ENCODE assay signal across 8 cellular contexts in genomic region chr6:4135665-4136353, GRCh38. TPM values are rescaled to one million over a fixed set of nuclear protein-coding genes. Genes with fewer than 3 reads are reported as not detected.
DNase-seq lines count a peak whose midpoint lies in the region; ATAC-seq and TF ChIP-seq lines count a peak whose summit lies in the region.

No MANE protein-coding gene starts in this region.

- peak in 1 of 2 donors; percentile 22 for TF ChIP-seq POLR2A in sigmoid colon (IDR thresholded peaks at IDR 0.05)

- H3K9me3 Mint-ChIP-seq in brain = peaks cover 0 to 13% (median 4%) of the 10 kb centered on the region in 5 experiments

- H3K36me3 Mint-ChIP-seq in brain = peaks cover 27% of the 10 kb centered on the region

- TF ChIP-seq CTCF in 22Rv1 (IDR thresholded peaks at IDR 0.05) (no peak), brain (conservative IDR thresholded peaks at IDR 0.05) (no peak), sigmoid colon (IDR thresholded peaks at IDR 0.05) (peak in 1 of 4 experiments; percentile 9)

- peak; percentile 8 for DNase-seq in NCI-H2107 treated with DMSO at 0.1 percent for 48 hours (lab: John Stamatoyannopoulos, UW; ENCODE audit: unreplicated experiment)
- peak; percentile 99 for DNase-seq in UCSD-AML1 (lab: John Stamatoyannopoulos, UW; ENCODE audit: unreplicated experiment)
- DNase-seq in iPS DF 6.9 (ENCODE audit: low read depth, low spot score) = peak; percentile 54
- peak; percentile 100 for DNase-seq in sigmoid colon

- H3K4me1 ChIP-seq in iPS DF 6.9 (ENCODE audit: control insufficient read depth, insufficient read depth, low read length) (peaks cover 2% of the 10 kb centered on the region; the same call in 1 of the 2 replicates), sigmoid colon (peaks cover 0 to 24% (median 21%) of the 10 kb centered on the region in 4 donors)

- H3K27me3 Mint-ChIP-seq in brain = peaks cover 12% of the 10 kb centered on the region

- H3K27me3 ChIP-seq in iPS DF 6.9 (ENCODE audit: control insufficient read depth, insufficient read depth, low read length) (no peaks in the 10 kb centered on the region), sigmoid colon (no peaks in the 10 kb centered on the region)

- H3K4me3 ChIP-seq in iPS DF 6.9 (ENCODE audit: low read length) (peak overlapping the region; percentile 45; the same call in 1 of the 2 replicates), sigmoid colon (peak overlapping the region; percentile 66 to 93 (median 80))

- H3K4me3 Mint-ChIP-seq in brain = peak overlapping the region; percentile 79 to 93 (median 89)

- H3K27ac ChIP-seq in 22Rv1 = peak overlapping the region; percentile 36; the same call in 1 of the 2 replicates
- H3K27ac ChIP-seq in iPS DF 6.9 (ENCODE audit: low read length) = no peak overlapping the region
- peak overlapping the region; percentile 90 to 97 (median 93) for H3K27ac ChIP-seq in sigmoid colon

- TF ChIP-seq EP300 in sigmoid colon (IDR thresholded peaks at IDR 0.05) = no peak

- WGBS in iPS DF 6.9 (ENCODE audit: insufficient coverage, insufficient read length) = no CpG with 5 or more reads among the region's 64 CpGs
- 1% methylated on average over 64 of the region's 64 CpGs for WGBS in sigmoid colon, 2 donors

- peak overlapping the region; percentile 44 to 91 (median 67) for H3K27ac Mint-ChIP-seq in brain

- peaks cover 2% of the 10 kb centered on the region; the same call in 1 of the 2 replicates for H3K9me3 ChIP-seq in iPS DF 6.9 (ENCODE audit: control insufficient read depth, insufficient read depth, low read length)
- no peaks in the 10 kb centered on the region for H3K9me3 ChIP-seq in sigmoid colon

- peaks cover 4% of the 10 kb centered on the region; the same call in 1 of the 2 replicates for H3K36me3 ChIP-seq in iPS DF 6.9 (ENCODE audit: control insufficient read depth, insufficient read depth, low read length)
- H3K36me3 ChIP-seq in sigmoid colon = peaks cover 0 to 17% (median 3%) of the 10 kb centered on the region in 4 donors

- ATAC-seq in GM18520 (IDR thresholded peaks at IDR 0.05; ENCODE audit: unreplicated experiment) (peak; percentile 59), HG03045 (IDR thresholded peaks at IDR 0.05; ENCODE audit: unreplicated experiment) (peak; percentile 70)

- H3K4me1 Mint-ChIP-seq in brain = peaks cover 54% of the 10 kb centered on the region

- intact Hi-C loops in sigmoid colon (cut with DNase I) = loop anchor here (2.0 to 10.0 kb wide), 6 partner anchors 19 to 889 kb away; partner anchors contain the start of genes CDYL and PXDC1

RNA-seq across cellular contexts. Expression of gene ECI2, which starts 0.4 kb away (rescaled TPM):
- 69.3 TPM for polyA plus RNA-seq in brain (ENCODE audit: insufficient read depth, low read depth, low replicate concordance)
- total RNA-seq in sigmoid colon = 10 to 100 TPM; 30.0 to 46.2 (median 39.9) TPM
- polyA plus RNA-seq in sigmoid colon = 100 to 1,000 TPM in 1 of 3 donors, 10 to 100 TPM in 2; 61.2 to 100 (median 94.1) TPM

RNA-seq across cellular contexts. Expression of gene FAM217A, which starts 56.9 kb away (rescaled TPM):
- not detected for polyA plus RNA-seq in brain (ENCODE audit: insufficient read depth, low read depth, low replicate concordance)
- not detected for total RNA-seq in sigmoid colon
- polyA plus RNA-seq in sigmoid colon = under 1 TPM in 1 of 3 donors, not detected in 2; 0.03 TPM

Comparison
In these comparisons a context has a peak if more than half of its experiments do, and no peak if none do; other contexts are left out.
1. DNase-seq: peak in every context shown above with its lines; median percentile 100 in sigmoid colon; 99 in UCSD-AML1; 54 in iPS DF 6.9; 8 in NCI-H2107 treated with DMSO at 0.1 percent for 48 hours.